In genomic region chr3:100776736-100777135, GRCh38 we compare ENCODE assay signal across 17 cellular contexts.
DNase-seq lines count a peak whose midpoint lies in the region; ATAC-seq, FAIRE-seq and TF ChIP-seq lines count a peak whose summit lies in the region.
"Had no signal": no experiment of that assay in that cellular context is flagged by ENCODE, and none has a peak within 500 bp of the region (broad histone marks: within the 10 kb centered on the region; RNA-seq: fewer than 3 reads in every experiment).

No MANE protein-coding gene starts in this region.

- H3K79me2 ChIP-seq in astrocyte (ENCODE audit: insufficient read depth, low read length) = no peaks in the 10 kb centered on the region

- H3K4me1 Mint-ChIP-seq in astrocyte (ENCODE audit: low read depth, unreplicated experiment) = peaks cover 14% of the 10 kb centered on the region

- peak; percentile 3 for TF ChIP-seq CTCF in GM12865 (IDR thresholded peaks at IDR 0.05; ENCODE audit: insufficient read depth, low read depth, low read length, missing control alignments)
- TF ChIP-seq CTCF in astrocyte (IDR thresholded peaks at IDR 0.05; ENCODE audit: insufficient read depth, low read depth, low read length) = peak; percentile 3

- H3K36me3 ChIP-seq in astrocyte (ENCODE audit: insufficient read depth, low read length) = no peaks in the 10 kb centered on the region

- FAIRE-seq in astrocyte (lab: Jason Lieb, UNC) = no peak
- FAIRE-seq: GM12891, GM19239 had no signal

- DNase-seq in GM12865 (ENCODE audit: low read depth) (peak; percentile 6), HCEC 1CT (peak; percentile 19), astrocyte (ENCODE audit: low read depth) (no peak), left lobe of liver (ENCODE audit: low spot score) (no peak), NCI-H2081 (lab: John Stamatoyannopoulos, UW) (no peak)
- DNase-seq in activated CD4-positive, CD25-positive, alpha-beta regulatory T cell (lab: John Stamatoyannopoulos, UW) = no peak
- DNase-seq: anterior cingulate cortex, glutamatergic neuron, left ventricle myocardium superior, NCI-H1105, NCI-H510A treated with DMSO at 0.1 percent for 48 hours, SIG-M5, testis had no signal

- peak; percentile 33 for ATAC-seq in left lobe of liver
- ATAC-seq in HG02973 (IDR thresholded peaks at IDR 0.05; ENCODE audit: unreplicated experiment) = no peak
- ATAC-seq: left ventricle myocardium superior had no signal

- no peak overlapping the region for H3K4me3 Mint-ChIP-seq in astrocyte (ENCODE audit: unreplicated experiment)
- H3K4me3 Mint-ChIP-seq: nephron had no signal

- H3K4me1 ChIP-seq in astrocyte (ENCODE audit: insufficient read depth, low read length) = peaks cover 32% of the 10 kb centered on the region
- H3K4me1 ChIP-seq: testis had no signal

- H3K9me3 ChIP-seq in astrocyte (ENCODE audit: insufficient read depth, low read depth, low read length) = no peaks in the 10 kb centered on the region
- H3K9me3 ChIP-seq: testis had no signal

- H2AFZ ChIP-seq in astrocyte (ENCODE audit: low read depth, low read length) = no peak overlapping the region

- H3K4me2 ChIP-seq in astrocyte (ENCODE audit: low read length) = peak overlapping the region; percentile 12

- no peak overlapping the region for H3K4me3 ChIP-seq in GM12865 (ENCODE audit: low read depth, low read length)
- H3K4me3 ChIP-seq in astrocyte (ENCODE audit: insufficient read depth, low read depth, low read length) = no peak overlapping the region
- H3K4me3 ChIP-seq: testis had no signal

- H3K27me3 Mint-ChIP-seq in astrocyte (ENCODE audit: low read depth, unreplicated experiment) = no peaks in the 10 kb centered on the region

- no peak overlapping the region for H3K9ac ChIP-seq in astrocyte (ENCODE audit: low read length)

- peaks cover 1% of the 10 kb centered on the region for H3K9me3 Mint-ChIP-seq in astrocyte (ENCODE audit: unreplicated experiment)
- H3K9me3 Mint-ChIP-seq: nephron had no signal

- peak overlapping the region; percentile 30 for H3K27ac ChIP-seq in astrocyte (ENCODE audit: low read depth, low read length)
- H3K27ac ChIP-seq: testis had no signal

- no peaks in the 10 kb centered on the region for H4K20me1 ChIP-seq in astrocyte (ENCODE audit: insufficient read depth, low read length)

- no peaks in the 10 kb centered on the region for H3K36me3 Mint-ChIP-seq in astrocyte (ENCODE audit: low read depth, unreplicated experiment)

- no peak overlapping the region for H3K27ac Mint-ChIP-seq in astrocyte (ENCODE audit: unreplicated experiment)
- H3K27ac Mint-ChIP-seq: nephron had no signal

- no peaks in the 10 kb centered on the region for H3K27me3 ChIP-seq in astrocyte (ENCODE audit: insufficient read depth, low read length)
- H3K27me3 ChIP-seq: testis had no signal

Comparison
In these comparisons a context has a peak if more than half of its experiments do, and no peak if none do; other contexts are left out.
1. DNase-seq: peak in GM12865 (single experiment) and HCEC 1CT (single experiment); none in astrocyte (single experiment), left lobe of liver (single experiment), activated CD4-positive, CD25-positive, alpha-beta regulatory T cell (0 of 4) and NCI-H2081 (0 of 2).